8 cellular contexts compared by ENCODE assay signal in genomic region chr17:29115906-29116651, GRCh38.
A peak's percentile ranks its signal among the peaks of the same experiment; 100 is the strongest.
DNase-seq lines count a peak whose midpoint lies in the region; ATAC-seq and TF ChIP-seq lines count a peak whose summit lies in the region.

No MANE protein-coding gene starts in this region.

- peak; percentile 63 for DNase-seq in BE2C
- DNase-seq in H7: peak; percentile 96
- DNase-seq in NCI-H748 (lab: John Stamatoyannopoulos, UW; ENCODE audit: unreplicated experiment): peak; percentile 92
- DNase-seq in activated T-cell treated with anti-CD3 and anti-CD28 coated beads for 48 hours (ENCODE audit: low read depth): peak; percentile 48
- peak; percentile 81 for DNase-seq in hepatic stellate cell (ENCODE audit: low spot score)
- peak; percentile 27 to 47 for DNase-seq in stimulated activated CD8-positive, alpha-beta memory T cell treated with anti-CD3 and anti-CD28 coated beads, Interleukin-7, amount 100 ng/mL, for 48 hours (ENCODE audit: extremely low read depth in 1 of 2, low read depth in 1 of 2)
- no peak for DNase-seq in NOMO-1 (lab: John Stamatoyannopoulos, UW; ENCODE audit: unreplicated experiment in 2 of 2)

- H3K9me3 ChIP-seq in BE2C: no peaks in the 10 kb centered on the region

- ATAC-seq in HG03342 (IDR thresholded peaks at IDR 0.05; ENCODE audit: unreplicated experiment): no peak

- no peaks in the 10 kb centered on the region for H3K27me3 ChIP-seq in BE2C
- H3K27me3 ChIP-seq in H7 (ENCODE audit: control insufficient read depth, insufficient read depth, low read length): no peaks in the 10 kb centered on the region

- peak; percentile 56 for TF ChIP-seq CTCF in BE2C (IDR thresholded peaks at IDR 0.05; ENCODE audit: low read depth, low read length)

- H3K36me3 ChIP-seq in BE2C: no peaks in the 10 kb centered on the region
- H3K36me3 ChIP-seq in H7 (replicated peaks; ENCODE audit: control insufficient read depth, insufficient read depth, low read length): peaks cover 9% of the 10 kb centered on the region

- H3K4me1 ChIP-seq in BE2C: peaks cover 14% of the 10 kb centered on the region

- H3K4me3 ChIP-seq in BE2C (ENCODE audit: low read depth, low read length) (no peak overlapping the region), H7 (ENCODE audit: insufficient read depth, low read depth, low read length) (no peak overlapping the region)

Comparison
In these comparisons a context has a peak if more than half of its experiments do, and no peak if none do; other contexts are left out.
1. DNase-seq: peak in BE2C (single experiment), H7 (single experiment), NCI-H748 (single experiment), activated T-cell treated with anti-CD3 and anti-CD28 coated beads for 48 hours (single experiment), hepatic stellate cell (single experiment) and stimulated activated CD8-positive, alpha-beta memory T cell treated with anti-CD3 and anti-CD28 coated beads, Interleukin-7, amount 100 ng/mL, for 48 hours (2 of 2); none in NOMO-1 (0 of 2).